ENCODE assay signal across 2 cellular contexts in genomic region chr11:13938829-13939228, GRCh38. TPM values are rescaled to one million over a fixed set of nuclear protein-coding genes. Genes with fewer than 3 reads are reported as not detected.
"Had no signal": no experiment of that assay in that cellular context is flagged by ENCODE, and none has a peak within 500 bp of the region (broad histone marks: within the 10 kb centered on the region; RNA-seq: fewer than 3 reads in every experiment).

No MANE protein-coding gene starts in this region.

RNA-seq across cellular contexts. Expression of gene SPON1, which starts 23.7 kb away (rescaled TPM):
- total RNA-seq: foreskin keratinocyte, SK-MEL-5 had no signal
- polyA plus RNA-seq: foreskin keratinocyte had no signal
